ENCODE assay signal across 24 cellular contexts in genomic region chr3:132198601-132199000, GRCh38.
"Had no signal": no experiment of that assay in that cellular context is flagged by ENCODE, and none has a peak within 500 bp of the region (broad histone marks: within the 10 kb centered on the region; RNA-seq: fewer than 3 reads in every experiment).

No MANE protein-coding gene starts in this region.

- DNase-seq: activated CD4-positive, alpha-beta memory T cell treated with anti-CD3 and anti-CD28 coated beads for 36 hours; activated CD4-positive, alpha-beta T cell treated with anti-CD3 and anti-CD28 coated beads, Interleukin-2, amount 10 ng/mL, durations not matched to agents 24 days and 14 days; activated CD8-positive, alpha-beta memory T cell treated with anti-CD3 and anti-CD28 coated beads, Interleukin-2, amount 50 U/mL, for 4 hours; activated gamma-delta T cell treated with Interleukin-2 at 50 U/mL for 16 hours; activated naive CD4-positive, alpha-beta T cell treated with anti-CD3 and anti-CD28 coated beads, Interleukin-2, amount 10 ng/mL, durations not matched to agents 7 days and 5 days; activated naive CD8-positive, alpha-beta T cell treated with anti-CD3 and anti-CD28 coated beads, Interleukin-2, amount 50 U/mL, for 24 hours; activated T-cell treated with anti-CD3 and anti-CD28 coated beads for 4 hours; activated T-cell treated with anti-CD3 and anti-CD28 coated beads, Interleukin-2, amount 50 U/mL, for 4 hours; caudate nucleus; NCI-H1105; NCI-H1417 treated with DMSO at 0.1 percent for 48 hours; NCI-H187 treated with DMSO at 0.1 percent for 48 hours; NCI-H2081; NCI-H345; NCI-H524 treated with DMSO at 0.1 percent for 48 hours; NCI-H748 treated with DMSO at 0.1 percent for 48 hours; NK-92 treated with Interleukin-12 subunit alpha and Interleukin-12 subunit beta, amount 100 ng/mL, for 24 hours; PC-3; Peyer's patch; RPMI8226; SHP77 treated with DMSO at 0.1 percent for 48 hours; SK-N-SH had no signal

- H3K4me1 ChIP-seq: Peyer's patch, SJSA1 had no signal

- H3K27ac ChIP-seq: KMS-11, Peyer's patch, SJSA1 had no signal

- H3K27me3 ChIP-seq: Peyer's patch, SJSA1 had no signal

- H3K9me2 ChIP-seq: SK-N-SH had no signal

- H3K4me3 ChIP-seq: Peyer's patch, SJSA1 had no signal

- ATAC-seq: activated naive CD8-positive, alpha-beta T cell treated with anti-CD3 and anti-CD28 coated beads, Interleukin-2, amount 50 U/mL, for 24 hours; activated T-cell treated with anti-CD3 and anti-CD28 coated beads, Interleukin-2, amount 50 U/mL, for 4 hours; PC-3 had no signal

- H3K4me2 ChIP-seq: KMS-11, SK-N-SH had no signal

- H3K36me3 ChIP-seq: Peyer's patch, SJSA1 had no signal

- H3K9me3 ChIP-seq: Peyer's patch, SJSA1, SK-N-SH had no signal

- H3K9ac ChIP-seq: KMS-11, SK-N-SH had no signal
